ENCODE assay signal across 33 cellular contexts in the genomic region with DNA sequence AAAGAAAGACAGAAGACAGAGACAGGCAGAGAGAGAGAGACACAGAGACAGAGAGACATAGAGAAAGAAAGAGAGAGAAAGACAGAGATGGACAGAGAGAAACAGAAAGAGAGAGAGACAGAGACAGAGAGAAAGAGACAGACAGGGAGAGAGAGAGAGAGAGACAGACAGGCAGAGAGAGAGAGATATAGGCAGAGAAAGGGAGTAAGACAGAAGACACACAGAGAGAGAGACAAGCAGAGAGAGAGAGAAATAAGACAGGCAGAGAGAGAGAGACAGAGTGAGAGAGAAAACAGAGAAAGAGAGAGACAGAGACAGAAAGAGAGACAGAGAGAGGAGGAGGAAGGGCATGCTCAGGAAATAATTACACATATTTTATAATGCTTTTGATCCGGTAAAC.
"Had no signal": no experiment of that assay in that cellular context is flagged by ENCODE, and none has a peak within 500 bp of the region (broad histone marks: within the 10 kb centered on the region; RNA-seq: fewer than 3 reads in every experiment).

No MANE protein-coding gene starts in this region.

- H3K27ac Mint-ChIP-seq: activated naive CD8-positive, alpha-beta T cell; nephron; stimulated activated memory B cell treated with anti-CD40 and anti-IgM and Interleukin-4, amounts not matched to agents 10 μg/mL and 1 μg/mL and 100 μg/mL, for 72 hours; stimulated activated naive CD8-positive, alpha-beta T cell treated with anti-CD3 and anti-CD28 coated beads, Interleukin-15, amount 100 ng/mL, for 72 hours; T-helper 1 cell treated with Interleukin-12 subunit alpha and Interleukin-12 subunit beta and Interleukin-4 antibody, amounts not matched to agents 30 μg/mL and 1 μg/mL, for 36 hours had no signal

- H3K27me3 Mint-ChIP-seq: activated naive CD8-positive, alpha-beta T cell; stimulated activated memory B cell treated with anti-CD40 and anti-IgM and Interleukin-4, amounts not matched to agents 10 μg/mL and 1 μg/mL and 100 μg/mL, for 72 hours; stimulated activated naive CD8-positive, alpha-beta T cell treated with anti-CD3 and anti-CD28 coated beads, Interleukin-15, amount 100 ng/mL, for 72 hours had no signal

- H3K4me1 ChIP-seq: body of pancreas, colonic mucosa, prostate gland, upper lobe of left lung, vagina had no signal

- H3K9me3 Mint-ChIP-seq: stimulated activated memory B cell treated with anti-CD40 and anti-IgM and Interleukin-4, amounts not matched to agents 10 μg/mL and 1 μg/mL and 100 μg/mL, for 72 hours; stimulated activated naive CD8-positive, alpha-beta T cell treated with anti-CD3 and anti-CD28 coated beads, Interleukin-15, amount 100 ng/mL, for 72 hours had no signal

- H3K36me3 Mint-ChIP-seq: activated naive CD8-positive, alpha-beta T cell; stimulated activated memory B cell treated with anti-CD40 and anti-IgM and Interleukin-4, amounts not matched to agents 10 μg/mL and 1 μg/mL and 100 μg/mL, for 72 hours had no signal

- DNase-seq: activated CD4-positive, alpha-beta T cell treated with anti-CD3 and anti-CD28 coated beads for 48 hours; activated CD4-positive, alpha-beta T cell treated with anti-CD3 and anti-CD28 coated beads, Interleukin-2, amount 50 U/mL, for 48 hours; activated CD8-positive, alpha-beta memory T cell treated with anti-CD3 and anti-CD28 coated beads for 24 hours; activated effector memory CD4-positive, alpha-beta T cell treated with Interleukin-2 at 50 U/mL for 16 hours; activated naive CD4-positive, alpha-beta T cell treated with Interleukin-2 at 50 U/mL for 16 hours; aorta; body of pancreas; cerebellar nuclear complex; colonic mucosa; effector CD8-positive, alpha-beta T cell; kidney glomerular epithelial cell; mucosa of descending colon; retina; sigmoid colon; small intestine; stimulated activated CD4-positive, alpha-beta T cell treated with anti-CD3 and anti-CD28 coated beads, Interleukin-4, amount 100 ng/mL, for 4 hours; stimulated activated CD8-positive, alpha-beta memory T cell treated with anti-CD3 and anti-CD28 coated beads, Interleukin-4, amount 100 ng/mL, for 48 hours; stimulated activated naive CD8-positive, alpha-beta T cell treated with anti-CD3 and anti-CD28 coated beads, Interleukin-15, amount 100 ng/mL, for 72 hours; substantia nigra; T-helper 9 cell; upper lobe of left lung had no signal

- H3K27ac ChIP-seq: body of pancreas, colonic mucosa, neutrophil, prostate gland, sigmoid colon, upper lobe of left lung, vagina, VCaP had no signal

- H3K4me3 ChIP-seq: body of pancreas, colonic mucosa, lung, mucosa of descending colon, prostate gland, sigmoid colon, upper lobe of left lung, vagina had no signal

- H3K27me3 ChIP-seq: body of pancreas, colonic mucosa, upper lobe of left lung, vagina had no signal

- H3K4me3 Mint-ChIP-seq: activated naive CD8-positive, alpha-beta T cell; nephron; stimulated activated memory B cell treated with anti-CD40 and anti-IgM and Interleukin-4, amounts not matched to agents 10 μg/mL and 1 μg/mL and 100 μg/mL, for 72 hours; stimulated activated naive CD8-positive, alpha-beta T cell treated with anti-CD3 and anti-CD28 coated beads, Interleukin-15, amount 100 ng/mL, for 72 hours; T-helper 1 cell treated with Interleukin-12 subunit alpha and Interleukin-12 subunit beta and Interleukin-4 antibody, amounts not matched to agents 30 μg/mL and 1 μg/mL, for 36 hours had no signal

- H3K9me3 ChIP-seq: body of pancreas, colonic mucosa, mucosa of descending colon, neutrophil, prostate gland, sigmoid colon, upper lobe of left lung, vagina had no signal

- H3K4me1 Mint-ChIP-seq: nephron; stimulated activated memory B cell treated with anti-CD40 and anti-IgM and Interleukin-4, amounts not matched to agents 10 μg/mL and 1 μg/mL and 100 μg/mL, for 72 hours; stimulated activated naive CD8-positive, alpha-beta T cell treated with anti-CD3 and anti-CD28 coated beads, Interleukin-15, amount 100 ng/mL, for 72 hours had no signal

- FAIRE-seq: frontal cortex, small intestine, TTC549 had no signal

- H3K36me3 ChIP-seq: colonic mucosa, neutrophil, prostate gland, sigmoid colon, upper lobe of left lung, vagina had no signal

- ATAC-seq: body of pancreas; left lobe of liver; mucosa of descending colon; stimulated activated memory B cell treated with anti-CD40 and anti-IgM and Interleukin-4, amounts not matched to agents 10 μg/mL and 1 μg/mL and 100 μg/mL, for 72 hours; stimulated activated naive CD8-positive, alpha-beta T cell treated with anti-CD3 and anti-CD28 coated beads, Interleukin-15, amount 100 ng/mL, for 72 hours had no signal
